8 cellular contexts compared by ENCODE assay signal in genomic region chr14:20332946-20333782, GRCh38. TPM values are rescaled to one million over a fixed set of nuclear protein-coding genes. Genes with fewer than 3 reads are reported as not detected.
DNase-seq lines count a peak whose midpoint lies in the region; ATAC-seq lines count a peak whose summit lies in the region.

TSS of gene CCNB1IP1 (minus strand) at chr14:20333279. CDS start at chr14:20316523, 16,756 bp downstream.

- DNase-seq in CD4-positive, CD25-positive, alpha-beta regulatory T cell = peak; percentile 64 to 88 (median 75)
- DNase-seq in GM19238 (ENCODE audit: insufficient read length, low spot score) = peak; percentile 42
- DNase-seq in NCI-H460 (ENCODE audit: extremely low read depth, low read depth) = peak; percentile 79
- DNase-seq in activated CD4-positive, alpha-beta T cell treated with anti-CD3 and anti-CD28 coated beads for 4 hours = peak; percentile 51 to 56
- peak; percentile 84 for DNase-seq in dermis blood vessel endothelial cell
- DNase-seq in left colon = peak; percentile 55 to 67
- peak; percentile 36 for DNase-seq in stimulated activated CD4-positive, alpha-beta T cell treated with anti-CD3 and anti-CD28 coated beads, Interleukin-2, amount 100 ng/mL, for 4 hours (ENCODE audit: low read depth)

- no peaks in the 10 kb centered on the region for H3K9me3 ChIP-seq in CD4-positive, CD25-positive, alpha-beta regulatory T cell (ENCODE audit: control insufficient read depth in 2 of 2, low read length in 2 of 2)

- ATAC-seq in CD4-positive, CD25-positive, alpha-beta regulatory T cell (ENCODE audit: low read depth in 2 of 2) = peak; percentile 92 to 94
- ATAC-seq in HG03432 (IDR thresholded peaks at IDR 0.05; ENCODE audit: unreplicated experiment) (peak; percentile 99), left colon (peak; percentile 98)

- H3K4me3 ChIP-seq in CD4-positive, CD25-positive, alpha-beta regulatory T cell (ENCODE audit: low read depth, low read length) = peak within 1 kb of the TSS; percentile 94

- H3K27ac Mint-ChIP-seq in CD4-positive, CD25-positive, alpha-beta regulatory T cell = peak within 1 kb of the TSS; percentile 50 to 99 (median 95)

- intact Hi-C loops in left colon (cut with DNase I, micrococcal nuclease) = no loop called here

- no peaks in the 10 kb centered on the region for H3K36me3 ChIP-seq in CD4-positive, CD25-positive, alpha-beta regulatory T cell (ENCODE audit: control insufficient read depth, insufficient read depth, low read length)

- no peaks in the 10 kb centered on the region for H3K9me3 Mint-ChIP-seq in CD4-positive, CD25-positive, alpha-beta regulatory T cell

- peaks cover 3% of the 10 kb centered on the region for H3K27me3 ChIP-seq in CD4-positive, CD25-positive, alpha-beta regulatory T cell (ENCODE audit: control insufficient read depth, insufficient read depth, low read length)

- H3K36me3 Mint-ChIP-seq in CD4-positive, CD25-positive, alpha-beta regulatory T cell = no peaks in the 10 kb centered on the region

- H3K4me1 ChIP-seq in CD4-positive, CD25-positive, alpha-beta regulatory T cell (ENCODE audit: control insufficient read depth, insufficient read depth, low read length, poor library complexity, severe bottlenecking) = peaks cover 15% of the 10 kb centered on the region

- peak within 1 kb of the TSS; percentile 91 to 100 (median 96) for H3K4me3 Mint-ChIP-seq in CD4-positive, CD25-positive, alpha-beta regulatory T cell

- peak within 1 kb of the TSS; percentile 75 for H3K27ac ChIP-seq in CD4-positive, CD25-positive, alpha-beta regulatory T cell (ENCODE audit: insufficient read depth, low read length, poor library complexity, severe bottlenecking)

- H3K27me3 Mint-ChIP-seq in CD4-positive, CD25-positive, alpha-beta regulatory T cell = no peaks in the 10 kb centered on the region

- H3K4me1 Mint-ChIP-seq in CD4-positive, CD25-positive, alpha-beta regulatory T cell = peaks cover 15 to 38% (median 26%) of the 10 kb centered on the region in 4 donors

RNA-seq across cellular contexts. Expression of gene CCNB1IP1, which starts in this region (rescaled TPM):
- 21.2 TPM for total RNA-seq in CD4-positive, CD25-positive, alpha-beta regulatory T cell
- 10 to 100 TPM in 3 of 4 donors, 1 to 10 TPM in 1; 9.7 to 21.1 (median 14.4) TPM for polyA plus RNA-seq in CD4-positive, CD25-positive, alpha-beta regulatory T cell
- total RNA-seq in NCI-H460 (2014; rRNA removed; shearing (Covaris generic)) = 258 and 275 TPM in 2 replicates
- 82.9 and 148 TPM in 2 replicates for polyA plus RNA-seq in NCI-H460 (2014; cell fraction: nucleus; rRNA removed)
- total RNA-seq in dermis blood vessel endothelial cell = 30.8 and 33.0 TPM in 2 replicates
- total RNA-seq in left colon = 10 to 100 TPM; 28.8 to 29.6 TPM

Comparison
In these comparisons a context has a peak if more than half of its experiments do, and no peak if none do; other contexts are left out.
1. Peak in every context shown above with its lines: DNase-seq, ATAC-seq, H3K4me3 ChIP-seq and H3K27ac ChIP-seq.